24 cellular contexts compared by ENCODE assay signal in genomic region chr14:96623676-96624484, GRCh38.
"Had no signal": no experiment of that assay in that cellular context is flagged by ENCODE, and none has a peak within 500 bp of the region (broad histone marks: within the 10 kb centered on the region; RNA-seq: fewer than 3 reads in every experiment).

No MANE protein-coding gene starts in this region.

- H3K9me3 Mint-ChIP-seq: activated naive CD8-positive, alpha-beta T cell treated with anti-CD3 and anti-CD28 coated beads for 36 hours; activated T-cell treated with anti-CD3 and anti-CD28 coated beads, Interleukin-2, amount 50 U/mL, for 72 hours; naive thymus-derived CD4-positive, alpha-beta T cell; neural crest cell; WTC11 had no signal

- H3K36me3 Mint-ChIP-seq: activated naive CD8-positive, alpha-beta T cell treated with anti-CD3 and anti-CD28 coated beads for 36 hours; naive thymus-derived CD4-positive, alpha-beta T cell; WTC11 had no signal

- H3K27me3 ChIP-seq: ovary, right atrium auricular region had no signal

- H3K27ac ChIP-seq: coronary artery, epithelial cell of prostate, heart right ventricle, ovary, psoas muscle, right atrium auricular region, tibial artery had no signal

- H3K4me1 Mint-ChIP-seq: activated naive CD8-positive, alpha-beta T cell treated with anti-CD3 and anti-CD28 coated beads for 36 hours; naive thymus-derived CD4-positive, alpha-beta T cell; neural crest cell had no signal

- H3K4me3 ChIP-seq: coronary artery, heart right ventricle, lung, ovary, psoas muscle, right atrium auricular region, tibial artery had no signal

- DNase-seq: activated CD4-positive, alpha-beta T cell treated with anti-CD3 and anti-CD28 coated beads, Interleukin-2, amount 50 U/mL, for 4 hours; activated CD8-positive, alpha-beta memory T cell treated with anti-CD3 and anti-CD28 coated beads, Interleukin-2, amount 50 U/mL, for 48 hours; activated gamma-delta T cell treated with Interleukin-2 at 50 U/mL for 16 hours; activated naive CD8-positive, alpha-beta T cell treated with anti-CD3 and anti-CD28 coated beads for 36 hours; activated T-cell treated with anti-CD3 and anti-CD28 coated beads, Interleukin-2, amount 50 U/mL, for 72 hours; amniotic stem cell; cerebellar nuclear complex; heart right ventricle; naive thymus-derived CD4-positive, alpha-beta T cell; ovary; psoas muscle; stimulated activated CD4-positive, alpha-beta T cell treated with anti-CD3 and anti-CD28 coated beads, Interleukin-12 subunit alpha, Interleukin-12 subunit beta, amount 100 ng/mL, for 4 hours; stimulated activated CD4-positive, alpha-beta T cell treated with anti-CD3 and anti-CD28 coated beads, Interleukin-4, amount 100 ng/mL, for 4 hours; stimulated activated naive CD8-positive, alpha-beta T cell treated with anti-CD3 and anti-CD28 coated beads, Interleukin-15, Interleukin-2, amounts not matched to agents 100 U/mL and 50 U/mL, for 24 hours; T-helper 9 cell had no signal

- H3K4me1 ChIP-seq: heart right ventricle, psoas muscle, right atrium auricular region, tibial artery had no signal

- H3K36me3 ChIP-seq: heart right ventricle, ovary, right atrium auricular region, tibial artery had no signal

- ATAC-seq: activated T-cell treated with anti-CD3 and anti-CD28 coated beads, Interleukin-2, amount 50 U/mL, for 72 hours; heart right ventricle; naive thymus-derived CD4-positive, alpha-beta T cell; psoas muscle; stimulated activated naive CD8-positive, alpha-beta T cell treated with anti-CD3 and anti-CD28 coated beads, Interleukin-15, Interleukin-2, amounts not matched to agents 100 U/mL and 50 U/mL, for 24 hours had no signal

- FAIRE-seq: bronchial epithelial cell, keratinocyte had no signal

- H3K9me3 ChIP-seq: heart right ventricle, ovary, psoas muscle, right atrium auricular region, tibial artery had no signal

- H3K27ac Mint-ChIP-seq: activated naive CD8-positive, alpha-beta T cell treated with anti-CD3 and anti-CD28 coated beads for 36 hours; activated T-cell treated with anti-CD3 and anti-CD28 coated beads, Interleukin-2, amount 50 U/mL, for 72 hours; naive thymus-derived CD4-positive, alpha-beta T cell; WTC11 had no signal

- H3K4me3 Mint-ChIP-seq: activated naive CD8-positive, alpha-beta T cell treated with anti-CD3 and anti-CD28 coated beads for 36 hours; activated T-cell treated with anti-CD3 and anti-CD28 coated beads, Interleukin-2, amount 50 U/mL, for 72 hours; naive thymus-derived CD4-positive, alpha-beta T cell; neural crest cell; WTC11 had no signal
